1 cellular context compared by ENCODE assay signal in genomic region chr17:34820166-34820920, GRCh38.
TF ChIP-seq lines count a peak whose summit lies in the region.

No MANE protein-coding gene starts in this region.

TF ChIP-seq in GM23338, 12 proteins besides CTCF, POLR2A, EP300 and RAD21 (continued from another document):
- no peak for TF ChIP-seq ZNF114 (CRISPR knock-in tag; IDR thresholded peaks at IDR 0.05)
- TF ChIP-seq STAT1 (IDR thresholded peaks at IDR 0.05; ENCODE audit: unreplicated experiment) = no peak
